ENCODE assay signal across 16 cellular contexts in the genomic region with DNA sequence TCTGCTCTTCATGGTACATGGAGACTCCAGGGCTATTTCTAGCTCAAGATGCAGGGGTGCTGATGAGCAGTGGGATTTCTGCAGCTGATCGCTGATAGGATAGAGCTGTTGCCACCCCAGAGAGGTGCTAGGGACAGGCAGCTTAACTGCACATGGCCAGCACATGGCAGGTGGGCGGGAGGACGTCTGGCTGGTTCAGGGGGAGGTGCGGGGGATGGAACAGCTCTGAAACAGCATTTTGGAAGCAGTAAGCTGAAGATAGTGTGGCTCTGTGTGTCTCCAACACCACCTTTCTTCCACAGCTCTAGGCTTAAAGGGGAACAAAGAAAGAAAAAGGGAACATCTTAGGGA.
DNase-seq lines count a peak whose midpoint lies in the region; ATAC-seq and TF ChIP-seq lines count a peak whose summit lies in the region.
"Had no signal": no experiment of that assay in that cellular context is flagged by ENCODE, and none has a peak within 500 bp of the region (broad histone marks: within the 10 kb centered on the region; RNA-seq: fewer than 3 reads in every experiment).

No MANE protein-coding gene starts in this region.

- H3K4me1 ChIP-seq in Caco-2: no peaks in the 10 kb centered on the region
- H3K4me1 ChIP-seq: pancreas had no signal

- intact Hi-C loops in Caco-2 (cut with micrococcal nuclease; ENCODE audit: unreplicated experiment): no loop called here

- CTCF ChIA-PET in activated naive CD4-positive, alpha-beta T cell treated with anti-CD3 and anti-CD28 coated beads, Interleukin-2, amount 10 ng/mL, durations not matched to agents 7 days and 5 days (lab: Charles Lee): interaction anchor here (0.7 to 1.3 kb wide), 3 partner anchors 12 to 247 kb away, joined by 3 to 6 read pairs (median 3); no protein-coding TSS in a partner anchor
- CTCF ChIA-PET in Caco-2 (lab: Charles Lee): no interaction called here

- TF ChIP-seq CTCF in fibroblast of villous mesenchyme (IDR thresholded peaks at IDR 0.05; ENCODE audit: insufficient read depth, low read depth, low read length): no peak
- TF ChIP-seq CTCF in Caco-2 (IDR thresholded peaks at IDR 0.05; ENCODE audit: insufficient read depth in 1 of 2, low read depth in 1 of 2, low read length in 1 of 2, severe bottlenecking in 1 of 2, unreplicated experiment in 1 of 2): no peak

- DNase-seq in activated naive CD4-positive, alpha-beta T cell treated with Interleukin-2 at 50 U/mL for 16 hours: peak; percentile 21
- no peak for DNase-seq in activated naive CD4-positive, alpha-beta T cell treated with anti-CD3 and anti-CD28 coated beads, Interleukin-2, amount 10 ng/mL, durations not matched to agents 7 days and 5 days
- DNase-seq in fibroblast of villous mesenchyme (ENCODE audit: low read depth) (peak; percentile 9), retina (no peak), Caco-2 (no peak)
- DNase-seq: activated naive CD4-positive, alpha-beta T cell; AML-193; central memory CD4-positive, alpha-beta T cell; HFFc6; KG1; NCI-H2081; pancreas had no signal

- H3K4me3 ChIP-seq in fibroblast of villous mesenchyme (ENCODE audit: low read depth, low read length): no peak overlapping the region
- no peak overlapping the region for H3K4me3 ChIP-seq in Caco-2 (ENCODE audit: low read depth, low read length)
- H3K4me3 ChIP-seq: pancreas, SK-N-MC had no signal

- H3K36me3 ChIP-seq in Caco-2 (ENCODE audit: control insufficient read depth, insufficient read depth, low read length): no peaks in the 10 kb centered on the region
- H3K36me3 ChIP-seq: pancreas had no signal

- peaks cover 3% of the 10 kb centered on the region for H3K4me1 Mint-ChIP-seq in activated naive CD4-positive, alpha-beta T cell treated with anti-CD3 and anti-CD28 coated beads, Interleukin-2, amount 10 ng/mL, durations not matched to agents 7 days and 5 days
- peaks cover 25% of the 10 kb centered on the region for H3K4me1 Mint-ChIP-seq in stimulated activated memory B cell treated with anti-CD40 and anti-IgM and Interleukin-4, amounts not matched to agents 10 μg/mL and 1 μg/mL and 100 μg/mL, for 72 hours
- no peaks in the 10 kb centered on the region for H3K4me1 Mint-ChIP-seq in Caco-2 (ENCODE audit: low read depth, unreplicated experiment)

- no peak overlapping the region for H3K27ac Mint-ChIP-seq in activated naive CD4-positive, alpha-beta T cell treated with anti-CD3 and anti-CD28 coated beads, Interleukin-2, amount 10 ng/mL, durations not matched to agents 7 days and 5 days
- peak overlapping the region; percentile 17 for H3K27ac Mint-ChIP-seq in stimulated activated memory B cell treated with anti-CD40 and anti-IgM and Interleukin-4, amounts not matched to agents 10 μg/mL and 1 μg/mL and 100 μg/mL, for 72 hours
- H3K27ac Mint-ChIP-seq in Caco-2 (ENCODE audit: unreplicated experiment): no peak overlapping the region
- H3K27ac Mint-ChIP-seq: HFFc6 had no signal

- H3K36me3 Mint-ChIP-seq in activated naive CD4-positive, alpha-beta T cell treated with anti-CD3 and anti-CD28 coated beads, Interleukin-2, amount 10 ng/mL, durations not matched to agents 7 days and 5 days: no peaks in the 10 kb centered on the region
- H3K36me3 Mint-ChIP-seq in stimulated activated memory B cell treated with anti-CD40 and anti-IgM and Interleukin-4, amounts not matched to agents 10 μg/mL and 1 μg/mL and 100 μg/mL, for 72 hours: peaks cover 4% of the 10 kb centered on the region
- H3K36me3 Mint-ChIP-seq in Caco-2 (ENCODE audit: insufficient read depth, unreplicated experiment): no peaks in the 10 kb centered on the region

- no peak overlapping the region for H3K4me3 Mint-ChIP-seq in activated naive CD4-positive, alpha-beta T cell treated with anti-CD3 and anti-CD28 coated beads, Interleukin-2, amount 10 ng/mL, durations not matched to agents 7 days and 5 days
- H3K4me3 Mint-ChIP-seq in stimulated activated memory B cell treated with anti-CD40 and anti-IgM and Interleukin-4, amounts not matched to agents 10 μg/mL and 1 μg/mL and 100 μg/mL, for 72 hours: no peak overlapping the region
- H3K4me3 Mint-ChIP-seq in Caco-2 (ENCODE audit: unreplicated experiment): no peak overlapping the region
- H3K4me3 Mint-ChIP-seq: HFFc6 had no signal

- H3K27me3 Mint-ChIP-seq in activated naive CD4-positive, alpha-beta T cell treated with anti-CD3 and anti-CD28 coated beads, Interleukin-2, amount 10 ng/mL, durations not matched to agents 7 days and 5 days: peaks cover 31% of the 10 kb centered on the region
- H3K27me3 Mint-ChIP-seq in stimulated activated memory B cell treated with anti-CD40 and anti-IgM and Interleukin-4, amounts not matched to agents 10 μg/mL and 1 μg/mL and 100 μg/mL, for 72 hours: peaks cover 6% of the 10 kb centered on the region
- H3K27me3 Mint-ChIP-seq in Caco-2 (ENCODE audit: insufficient read depth, unreplicated experiment): peaks cover 2% of the 10 kb centered on the region

- POLR2A ChIA-PET in Caco-2 (lab: Charles Lee): no interaction called here

- H3K9me3 ChIP-seq in Caco-2: no peaks in the 10 kb centered on the region
- H3K9me3 ChIP-seq: pancreas had no signal

- H3K9me3 Mint-ChIP-seq in activated naive CD4-positive, alpha-beta T cell treated with anti-CD3 and anti-CD28 coated beads, Interleukin-2, amount 10 ng/mL, durations not matched to agents 7 days and 5 days: no peaks in the 10 kb centered on the region
- no peaks in the 10 kb centered on the region for H3K9me3 Mint-ChIP-seq in stimulated activated memory B cell treated with anti-CD40 and anti-IgM and Interleukin-4, amounts not matched to agents 10 μg/mL and 1 μg/mL and 100 μg/mL, for 72 hours
- no peaks in the 10 kb centered on the region for H3K9me3 Mint-ChIP-seq in Caco-2 (ENCODE audit: unreplicated experiment)
- H3K9me3 Mint-ChIP-seq: HFFc6 had no signal

- ATAC-seq in HG03039 (IDR thresholded peaks at IDR 0.05; ENCODE audit: unreplicated experiment): peak; percentile 18
- ATAC-seq in stimulated activated memory B cell treated with anti-CD40 and anti-IgM and Interleukin-4, amounts not matched to agents 10 μg/mL and 1 μg/mL and 100 μg/mL, for 72 hours: no peak
- ATAC-seq in esophagus mucosa: no peak

- no TSS peak for BruUV-seq in Caco-2 (replicated peaks; lab: Mats Ljungman, UMichigan)

- no peaks in the 10 kb centered on the region for H3K27me3 ChIP-seq in Caco-2 (replicated peaks; ENCODE audit: control insufficient read depth, insufficient read depth, low read length)
- H3K27me3 ChIP-seq: pancreas had no signal

Comparison
In these comparisons a context has a peak if more than half of its experiments do, and no peak if none do; other contexts are left out.
1. DNase-seq: peak in activated naive CD4-positive, alpha-beta T cell treated with Interleukin-2 at 50 U/mL for 16 hours (single experiment) and fibroblast of villous mesenchyme (single experiment); none in activated naive CD4-positive, alpha-beta T cell treated with anti-CD3 and anti-CD28 coated beads, Interleukin-2, amount 10 ng/mL, durations not matched to agents 7 days and 5 days (single experiment), retina (single experiment) and Caco-2 (0 of 2).